ENCODE assay signal across 1 cellular context in genomic region chr9:33023661-33024060, GRCh38.
TF ChIP-seq lines count a peak whose summit lies in the region.

No MANE protein-coding gene starts in this region.

TF ChIP-seq in GM23338, 12 proteins besides CTCF, POLR2A, EP300 and RAD21 (continued from another document):
- TF ChIP-seq ZNF462 (CRISPR knock-in tag; IDR thresholded peaks at IDR 0.05) (no peak), POLR2AphosphoS5 (IDR thresholded peaks at IDR 0.05; ENCODE audit: low read depth) (no peak), STAT1 (IDR thresholded peaks at IDR 0.05; ENCODE audit: unreplicated experiment) (no peak)
